In genomic region chr20:45927071-45927878, GRCh38 we compare ENCODE assay signal across 13 cellular contexts.
"Had no signal": no experiment of that assay in that cellular context is flagged by ENCODE, and none has a peak within 500 bp of the region (broad histone marks: within the 10 kb centered on the region; RNA-seq: fewer than 3 reads in every experiment).

No MANE protein-coding gene starts in this region.

- H3K4me1 Mint-ChIP-seq: memory B cell had no signal

- H3K27me3 ChIP-seq: left lung, stomach had no signal

- H3K9me3 ChIP-seq: left lung, psoas muscle, stomach, thoracic aorta had no signal

- H3K27me3 Mint-ChIP-seq: memory B cell had no signal

- H3K4me3 Mint-ChIP-seq: activated naive CD4-positive, alpha-beta T cell treated with anti-CD3 and anti-CD28 coated beads, Interleukin-2, amount 10 ng/mL, durations not matched to agents 7 days and 5 days; memory B cell had no signal

- H3K27ac Mint-ChIP-seq: activated naive CD4-positive, alpha-beta T cell treated with anti-CD3 and anti-CD28 coated beads, Interleukin-2, amount 10 ng/mL, durations not matched to agents 7 days and 5 days; activated T-helper 2 cell treated with anti-CD3 and anti-CD28 coated beads, Interferon-gamma antibody, Interleukin-2, Interleukin-4, amounts not matched to agents 10 μg/mL and 5 μg/mL and 100 μg/mL, durations not matched to agents 14 hours and 24 hours and 36 hours; memory B cell had no signal

- H3K9me3 Mint-ChIP-seq: activated naive CD4-positive, alpha-beta T cell treated with anti-CD3 and anti-CD28 coated beads, Interleukin-2, amount 10 ng/mL, durations not matched to agents 7 days and 5 days; activated T-helper 2 cell treated with anti-CD3 and anti-CD28 coated beads, Interferon-gamma antibody, Interleukin-2, Interleukin-4, amounts not matched to agents 10 μg/mL and 5 μg/mL and 100 μg/mL, durations not matched to agents 14 hours and 24 hours and 36 hours; memory B cell had no signal

- ATAC-seq: left lung, psoas muscle, sciatic nerve had no signal

- H3K27ac ChIP-seq: left lung, psoas muscle, thoracic aorta had no signal

- DNase-seq: activated CD4-positive, alpha-beta T cell treated with anti-CD3 and anti-CD28 coated beads for 1 hour; activated CD4-positive, alpha-beta T cell treated with anti-CD3 and anti-CD28 coated beads, Interleukin-2, amount 50 U/mL, for 48 hours; activated naive CD4-positive, alpha-beta T cell treated with anti-CD3 and anti-CD28 coated beads, Interleukin-2, amount 10 ng/mL, durations not matched to agents 7 days and 5 days; activated T-cell treated with anti-CD3 and anti-CD28 coated beads, Interleukin-2, amount 50 U/mL, for 1 hour; erythroblast; left lung; psoas muscle; stomach had no signal

- H3K4me3 ChIP-seq: left lung, psoas muscle, stomach, thoracic aorta had no signal

- FAIRE-seq: islet of Langerhans had no signal

- H3K36me3 Mint-ChIP-seq: activated naive CD4-positive, alpha-beta T cell treated with anti-CD3 and anti-CD28 coated beads, Interleukin-2, amount 10 ng/mL, durations not matched to agents 7 days and 5 days; memory B cell had no signal
